ENCODE assay signal across 8 cellular contexts in the genomic region with DNA sequence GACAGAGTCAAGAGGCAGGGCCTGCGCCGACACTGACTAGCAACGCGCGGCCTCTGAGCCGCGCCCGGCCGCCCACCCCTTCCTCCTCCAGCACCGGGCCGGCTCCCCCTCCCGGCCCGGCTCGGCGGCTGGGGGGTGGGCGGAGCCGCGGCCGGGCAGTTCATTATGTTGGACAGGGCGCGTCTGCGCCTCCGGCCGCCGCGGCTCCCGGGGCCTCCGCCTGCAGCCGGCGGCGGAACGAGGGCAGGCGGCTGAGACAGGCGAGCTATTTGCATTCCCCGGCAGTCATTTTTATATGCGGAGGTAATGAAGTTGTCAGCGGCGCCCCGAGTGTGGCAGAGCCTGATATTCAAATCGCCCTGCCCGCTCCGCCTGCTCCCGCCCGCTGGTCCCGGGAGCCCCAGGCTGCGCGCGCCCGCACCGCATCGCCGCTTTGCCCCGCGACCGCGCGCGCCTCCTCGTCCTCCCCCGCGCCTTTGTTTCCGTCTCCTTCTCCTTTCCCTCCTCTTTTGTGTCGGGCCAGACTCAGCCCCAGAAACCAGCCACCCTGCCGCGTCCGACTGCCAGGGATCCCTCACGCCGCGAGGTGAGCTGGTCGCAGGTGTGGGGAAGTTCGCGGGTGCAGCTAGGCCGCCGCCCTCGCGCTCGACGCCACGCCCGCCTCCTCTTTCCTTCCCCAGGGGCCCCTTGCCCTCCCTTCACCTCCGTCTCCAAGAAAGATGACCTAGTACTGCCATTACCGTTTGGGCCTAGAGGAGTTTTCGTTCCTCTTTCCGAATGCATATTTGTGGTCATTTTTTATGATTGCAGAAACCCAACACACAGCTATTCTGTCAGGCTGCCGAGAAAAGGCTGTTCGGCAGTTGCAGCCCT.
A peak's percentile ranks its signal among the peaks of the same experiment; 100 is the strongest.
DNase-seq lines count a peak whose midpoint lies in the region; ATAC-seq and TF ChIP-seq lines count a peak whose summit lies in the region.

No MANE protein-coding gene starts in this region.

- TSS peak; percentile 85 for BruUV-seq in Calu3 (replicated peaks; lab: Mats Ljungman, UMichigan)

- H3K36me3 Mint-ChIP-seq in Calu3 (ENCODE audit: insufficient read depth, unreplicated experiment) (peaks cover 19% of the 10 kb centered on the region), natural killer cell (no peaks in the 10 kb centered on the region)

- TF ChIP-seq CTCF in Calu3 (IDR thresholded peaks at IDR 0.05; ENCODE audit: unreplicated experiment) (no peak), fibroblast of the aortic adventitia (IDR thresholded peaks at IDR 0.05; ENCODE audit: insufficient read depth, low read length) (no peak), natural killer cell (IDR thresholded peaks at IDR 0.05) (no peak), tibial artery (IDR thresholded peaks at IDR 0.05) (no peak)

- H3K27ac Mint-ChIP-seq in Calu3 (ENCODE audit: unreplicated experiment): peak overlapping the region; percentile 72
- H3K27ac Mint-ChIP-seq in natural killer cell: peak overlapping the region in 1 of 2 donors; percentile 73

- H3K4me1 Mint-ChIP-seq in Calu3 (ENCODE audit: low read depth, unreplicated experiment): peaks cover 40% of the 10 kb centered on the region
- H3K4me1 Mint-ChIP-seq in natural killer cell: peaks cover 18 to 19% of the 10 kb centered on the region in 2 donors

- DNase-seq in Calu3 (peak; percentile 77), NCI-H748 (lab: John Stamatoyannopoulos, UW; ENCODE audit: unreplicated experiment) (peak; percentile 85), activated T-cell treated with anti-CD3 and anti-CD28 coated beads for 4 hours (peak; percentile 11), fibroblast of the aortic adventitia (ENCODE audit: low read depth) (peak; percentile 26), natural killer cell (no peak), tibial artery (peak; percentile 70)

- peak overlapping the region; percentile 45 to 60 for H3K27ac ChIP-seq in tibial artery

- H3K4me3 ChIP-seq in fibroblast of the aortic adventitia (ENCODE audit: low read depth, low read length) (peak overlapping the region; percentile 61), tibial artery (peak overlapping the region; percentile 53 to 80)

- intact Hi-C loops in Calu3 (cut with micrococcal nuclease; ENCODE audit: unreplicated experiment): loop anchor here (1.0 to 5.0 kb wide), 3 partner anchors 99 to 268 kb away; no protein-coding TSS in a partner anchor
- intact Hi-C loops in natural killer cell (cut with micrococcal nuclease): no loop called here
- intact Hi-C loops in tibial artery (cut with DNase I; ENCODE audit: low total_unique reads): no loop called here

- no peaks in the 10 kb centered on the region for H3K27me3 Mint-ChIP-seq in Calu3 (ENCODE audit: unreplicated experiment)
- H3K27me3 Mint-ChIP-seq in natural killer cell (ENCODE audit: low read depth in 2 of 2): peaks cover 26 to 35% of the 10 kb centered on the region in 2 donors

- no peaks in the 10 kb centered on the region for H3K27me3 ChIP-seq in tibial artery

- no peaks in the 10 kb centered on the region for H3K9me3 ChIP-seq in tibial artery

- H3K9me3 Mint-ChIP-seq in Calu3 (ENCODE audit: low read depth, unreplicated experiment) (no peaks in the 10 kb centered on the region), natural killer cell (no peaks in the 10 kb centered on the region)

- ATAC-seq in GM19351 (IDR thresholded peaks at IDR 0.05; ENCODE audit: unreplicated experiment) (peak; percentile 79), HG03432 (IDR thresholded peaks at IDR 0.05; ENCODE audit: unreplicated experiment) (peak; percentile 90), natural killer cell (peak; percentile 62 to 70 (median 68))

- CTCF ChIA-PET in Calu3 (lab: Charles Lee): interaction anchor here (0.6 to 2.7 kb wide), 10 partner anchors 21 to 268 kb away, joined by 3 to 12 read pairs (median 3); no protein-coding TSS in a partner anchor

- no peaks in the 10 kb centered on the region for H3K36me3 ChIP-seq in tibial artery

- H3K4me3 Mint-ChIP-seq in Calu3 (ENCODE audit: low read depth, unreplicated experiment): peak overlapping the region; percentile 92
- H3K4me3 Mint-ChIP-seq in natural killer cell: peak overlapping the region; percentile 96

- H3K4me1 ChIP-seq in tibial artery: peaks cover 0 to 19% (median 9%) of the 10 kb centered on the region in 4 donors
